ENCODE assay signal across 16 cellular contexts in genomic region chr17:17748604-17749003, GRCh38.
DNase-seq lines count a peak whose midpoint lies in the region; ATAC-seq and TF ChIP-seq lines count a peak whose summit lies in the region.
"Had no signal": no experiment of that assay in that cellular context is flagged by ENCODE, and none has a peak within 500 bp of the region (broad histone marks: within the 10 kb centered on the region; RNA-seq: fewer than 3 reads in every experiment).

No MANE protein-coding gene starts in this region.

- H3K4me1 ChIP-seq in heart left ventricle, result peaks cover 3 to 75% (median 46%) of the 10 kb centered on the region in 12 donors
- H3K4me1 ChIP-seq in RWPE2 (ENCODE audit: insufficient read depth, poor library complexity, severe bottlenecking), result peaks cover 30% of the 10 kb centered on the region

- POLR2A ChIA-PET in activated CD4-positive, alpha-beta memory T cell treated with anti-CD3 and anti-CD28 coated beads for 36 hours (lab: Charles Lee), result no interaction called here

- CTCF ChIA-PET in activated CD4-positive, alpha-beta memory T cell treated with anti-CD3 and anti-CD28 coated beads for 36 hours (lab: Charles Lee), result no interaction called here

- 92 to 94% (median 93%) methylated on average over 8 of the region's 8 CpGs for WGBS in heart left ventricle, 4 donors

- H3K36me3 Mint-ChIP-seq in endothelial cell (ENCODE audit: low read depth, unreplicated experiment), result peaks cover 6% of the 10 kb centered on the region
- H3K36me3 Mint-ChIP-seq in stimulated activated naive B cell treated with anti-CD40 and anti-IgM and Interleukin-4, amounts not matched to agents 10 μg/mL and 1 μg/mL and 100 μg/mL, for 72 hours, result peaks cover 16 to 21% of the 10 kb centered on the region in 2 donors
- no peaks in the 10 kb centered on the region for H3K36me3 Mint-ChIP-seq in activated CD4-positive, alpha-beta memory T cell treated with anti-CD3 and anti-CD28 coated beads for 36 hours

- H3K27me3 Mint-ChIP-seq in endothelial cell (ENCODE audit: unreplicated experiment), result peaks cover 15% of the 10 kb centered on the region
- no peaks in the 10 kb centered on the region for H3K27me3 Mint-ChIP-seq in stimulated activated naive B cell treated with anti-CD40 and anti-IgM and Interleukin-4, amounts not matched to agents 10 μg/mL and 1 μg/mL and 100 μg/mL, for 72 hours
- no peaks in the 10 kb centered on the region for H3K27me3 Mint-ChIP-seq in activated CD4-positive, alpha-beta memory T cell treated with anti-CD3 and anti-CD28 coated beads for 36 hours

- H3K4me1 Mint-ChIP-seq in endothelial cell (ENCODE audit: unreplicated experiment), result peaks cover 44% of the 10 kb centered on the region
- peaks cover 50 to 68% of the 10 kb centered on the region in 2 donors for H3K4me1 Mint-ChIP-seq in stimulated activated naive B cell treated with anti-CD40 and anti-IgM and Interleukin-4, amounts not matched to agents 10 μg/mL and 1 μg/mL and 100 μg/mL, for 72 hours
- peaks cover 31% of the 10 kb centered on the region for H3K4me1 Mint-ChIP-seq in activated CD4-positive, alpha-beta memory T cell treated with anti-CD3 and anti-CD28 coated beads for 36 hours (ENCODE audit: low read depth)

- TF ChIP-seq CTCF in heart left ventricle (IDR thresholded peaks at IDR 0.05) (no peak), RWPE2 (IDR thresholded peaks at IDR 0.05; ENCODE audit: poor library complexity, severe bottlenecking) (no peak), endothelial cell (IDR thresholded peaks at IDR 0.05; ENCODE audit: unreplicated experiment) (no peak), GM13977 (IDR thresholded peaks at IDR 0.05; ENCODE audit: extremely low read depth, insufficient read depth, missing control alignments) (no peak)

- H3K27me3 ChIP-seq in heart left ventricle (no peaks in the 10 kb centered on the region), RWPE2 (ENCODE audit: insufficient read depth, poor library complexity, severe bottlenecking) (no peaks in the 10 kb centered on the region)
- H3K27me3 ChIP-seq: left lung, neutrophil had no signal

- H3K9me3 ChIP-seq in heart left ventricle, result no peaks in the 10 kb centered on the region
- no peaks in the 10 kb centered on the region for H3K9me3 ChIP-seq in RWPE2 (ENCODE audit: severe bottlenecking)
- H3K9me3 ChIP-seq: left lung, neutrophil had no signal

- H3K4me3 ChIP-seq in heart left ventricle (no peak overlapping the region), RWPE2 (ENCODE audit: severe bottlenecking) (no peak overlapping the region)
- H3K4me3 ChIP-seq: left lung had no signal

- H3K27ac ChIP-seq in heart left ventricle (no peak overlapping the region), RWPE2 (ENCODE audit: poor library complexity, severe bottlenecking) (peak overlapping the region; percentile 85)
- H3K27ac ChIP-seq: neutrophil had no signal

- H3K9me3 Mint-ChIP-seq in endothelial cell (ENCODE audit: unreplicated experiment), result no peaks in the 10 kb centered on the region
- peaks cover 0 to 2% of the 10 kb centered on the region in 2 donors for H3K9me3 Mint-ChIP-seq in stimulated activated naive B cell treated with anti-CD40 and anti-IgM and Interleukin-4, amounts not matched to agents 10 μg/mL and 1 μg/mL and 100 μg/mL, for 72 hours
- no peaks in the 10 kb centered on the region for H3K9me3 Mint-ChIP-seq in activated CD4-positive, alpha-beta memory T cell treated with anti-CD3 and anti-CD28 coated beads for 36 hours

- in situ Hi-C loops in GM13977 (cut with MboI; ENCODE audit: low pct_unique_long_range_greater_than_20kb, low sequenced_read_pairs, unreplicated experiment), result no loop called here

- H3K27ac Mint-ChIP-seq in endothelial cell (ENCODE audit: unreplicated experiment), result peak overlapping the region; percentile 32
- peak overlapping the region; percentile 93 for H3K27ac Mint-ChIP-seq in stimulated activated naive B cell treated with anti-CD40 and anti-IgM and Interleukin-4, amounts not matched to agents 10 μg/mL and 1 μg/mL and 100 μg/mL, for 72 hours
- no peak overlapping the region for H3K27ac Mint-ChIP-seq in activated CD4-positive, alpha-beta memory T cell treated with anti-CD3 and anti-CD28 coated beads for 36 hours

- DNase-seq in Right ventricle myocardium inferior (ENCODE audit: missing footprints), result peak; percentile 13
- no peak for DNase-seq in heart left ventricle
- no peak for DNase-seq in RWPE2 (ENCODE audit: low spot score)
- no peak for DNase-seq in endothelial cell (ENCODE audit: low spot score)
- no peak for DNase-seq in stimulated activated naive B cell treated with anti-CD40 and anti-IgM and Interleukin-4, amounts not matched to agents 10 μg/mL and 1 μg/mL and 100 μg/mL, for 72 hours
- DNase-seq in GM13977 (ENCODE audit: low spot score), result no peak
- no peak for DNase-seq in activated CD4-positive, alpha-beta memory T cell treated with anti-CD3 and anti-CD28 coated beads for 36 hours
- DNase-seq: activated CD4-positive, alpha-beta T cell treated with anti-CD3 and anti-CD28 coated beads, Interleukin-2, amount 50 U/mL, for 4 hours; activated effector memory CD4-positive, alpha-beta T cell treated with Interleukin-2 at 50 U/mL for 16 hours; effector CD4-positive, alpha-beta T cell; left lung; NCI-H2107; SIG-M5; stimulated activated CD4-positive, alpha-beta T cell treated with anti-CD3 and anti-CD28 coated beads, Interleukin-4, amount 100 ng/mL, for 24 hours had no signal

- H3K36me3 ChIP-seq in heart left ventricle (no peaks in the 10 kb centered on the region), RWPE2 (ENCODE audit: low read depth) (no peaks in the 10 kb centered on the region)
- H3K36me3 ChIP-seq: left lung, neutrophil had no signal

- H3K4me3 Mint-ChIP-seq in endothelial cell (ENCODE audit: unreplicated experiment), result no peak overlapping the region
- H3K4me3 Mint-ChIP-seq in stimulated activated naive B cell treated with anti-CD40 and anti-IgM and Interleukin-4, amounts not matched to agents 10 μg/mL and 1 μg/mL and 100 μg/mL, for 72 hours, result peak overlapping the region; percentile 73 to 83
- H3K4me3 Mint-ChIP-seq in activated CD4-positive, alpha-beta memory T cell treated with anti-CD3 and anti-CD28 coated beads for 36 hours, result no peak overlapping the region

- no peak for ATAC-seq in Right ventricle myocardium inferior
- no peak for ATAC-seq in heart left ventricle
- no peak for ATAC-seq in RWPE2 (ENCODE audit: low read depth)
- no peak for ATAC-seq in stimulated activated naive B cell treated with anti-CD40 and anti-IgM and Interleukin-4, amounts not matched to agents 10 μg/mL and 1 μg/mL and 100 μg/mL, for 72 hours (replicated peaks)
- ATAC-seq in GM21447 (IDR thresholded peaks at IDR 0.05; ENCODE audit: unreplicated experiment), result no peak
- ATAC-seq: left lung had no signal

- TF ChIP-seq POLR2A in heart left ventricle (IDR thresholded peaks at IDR 0.05), result no peak

- intact Hi-C loops in Right ventricle myocardium inferior (cut with DNase I) (no loop called here), heart left ventricle (cut with DNase I) (loop anchor here in 1 of 10 donors (5.0 kb wide), 1 partner anchor 56 kb away; no protein-coding TSS in a partner anchor)
- intact Hi-C loops in activated CD4-positive, alpha-beta memory T cell treated with anti-CD3 and anti-CD28 coated beads for 36 hours (cut with micrococcal nuclease), result no loop called here

Comparison
In these comparisons a context has a peak if more than half of its experiments do, and no peak if none do; other contexts are left out.
1. H3K4me3 Mint-ChIP-seq: peak in stimulated activated naive B cell treated with anti-CD40 and anti-IgM and Interleukin-4, amounts not matched to agents 10 μg/mL and 1 μg/mL and 100 μg/mL, for 72 hours (2 of 2); none in endothelial cell (single experiment) and activated CD4-positive, alpha-beta memory T cell treated with anti-CD3 and anti-CD28 coated beads for 36 hours (single experiment).